ENCODE assay signal across 1 cellular context in the genomic region with DNA sequence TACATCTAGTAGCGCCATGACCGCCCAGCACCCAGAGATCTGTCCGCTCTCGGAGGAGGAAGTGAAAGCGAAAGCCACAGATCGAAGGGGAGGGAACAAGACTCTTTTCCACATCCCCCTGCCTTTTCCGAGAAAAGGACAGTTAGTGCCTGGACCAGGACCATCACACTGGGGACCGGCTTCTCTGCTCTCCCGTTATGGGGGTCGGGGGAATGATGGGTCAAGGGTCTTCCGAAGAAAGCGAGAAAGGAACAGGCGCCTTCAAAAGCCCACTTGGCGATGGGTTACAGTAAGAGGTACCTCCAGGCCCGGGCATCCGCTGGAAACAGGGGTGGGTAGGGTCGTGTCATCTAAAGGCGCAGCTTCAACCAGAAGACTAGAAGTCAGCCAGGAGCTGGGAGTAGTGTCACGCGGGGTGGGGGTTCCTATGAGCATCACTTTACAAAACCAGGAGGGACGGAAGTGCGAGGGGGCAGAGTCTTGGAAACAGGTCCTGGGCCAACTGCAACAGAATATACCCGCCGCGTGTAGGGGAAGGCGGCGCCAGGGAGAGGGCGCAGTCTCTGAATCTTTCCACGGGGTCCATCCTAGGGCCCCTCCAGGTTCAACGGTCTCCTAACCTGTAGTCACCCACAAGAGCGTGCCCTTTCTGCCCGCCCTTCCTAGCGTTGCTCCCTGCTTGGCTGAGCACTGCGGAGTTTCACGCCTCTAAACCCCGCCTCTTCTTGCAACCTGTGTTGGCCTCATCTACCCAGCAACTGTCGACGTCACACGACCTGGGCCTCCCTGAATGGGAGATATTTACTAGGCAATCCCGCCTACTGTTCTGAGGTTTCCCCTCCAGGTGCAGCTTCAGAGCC.
TF ChIP-seq lines count a peak whose summit lies in the region.

A gene (minus strand): TSS at position 69 of the 860 bp plus-strand sequence. CDS start 51 bp downstream, at position 18.

TF ChIP-seq in HCT116, 20 proteins besides CTCF, POLR2A, EP300 and RAD21 (continued from another document):
- TF ChIP-seq, protein P1, sequence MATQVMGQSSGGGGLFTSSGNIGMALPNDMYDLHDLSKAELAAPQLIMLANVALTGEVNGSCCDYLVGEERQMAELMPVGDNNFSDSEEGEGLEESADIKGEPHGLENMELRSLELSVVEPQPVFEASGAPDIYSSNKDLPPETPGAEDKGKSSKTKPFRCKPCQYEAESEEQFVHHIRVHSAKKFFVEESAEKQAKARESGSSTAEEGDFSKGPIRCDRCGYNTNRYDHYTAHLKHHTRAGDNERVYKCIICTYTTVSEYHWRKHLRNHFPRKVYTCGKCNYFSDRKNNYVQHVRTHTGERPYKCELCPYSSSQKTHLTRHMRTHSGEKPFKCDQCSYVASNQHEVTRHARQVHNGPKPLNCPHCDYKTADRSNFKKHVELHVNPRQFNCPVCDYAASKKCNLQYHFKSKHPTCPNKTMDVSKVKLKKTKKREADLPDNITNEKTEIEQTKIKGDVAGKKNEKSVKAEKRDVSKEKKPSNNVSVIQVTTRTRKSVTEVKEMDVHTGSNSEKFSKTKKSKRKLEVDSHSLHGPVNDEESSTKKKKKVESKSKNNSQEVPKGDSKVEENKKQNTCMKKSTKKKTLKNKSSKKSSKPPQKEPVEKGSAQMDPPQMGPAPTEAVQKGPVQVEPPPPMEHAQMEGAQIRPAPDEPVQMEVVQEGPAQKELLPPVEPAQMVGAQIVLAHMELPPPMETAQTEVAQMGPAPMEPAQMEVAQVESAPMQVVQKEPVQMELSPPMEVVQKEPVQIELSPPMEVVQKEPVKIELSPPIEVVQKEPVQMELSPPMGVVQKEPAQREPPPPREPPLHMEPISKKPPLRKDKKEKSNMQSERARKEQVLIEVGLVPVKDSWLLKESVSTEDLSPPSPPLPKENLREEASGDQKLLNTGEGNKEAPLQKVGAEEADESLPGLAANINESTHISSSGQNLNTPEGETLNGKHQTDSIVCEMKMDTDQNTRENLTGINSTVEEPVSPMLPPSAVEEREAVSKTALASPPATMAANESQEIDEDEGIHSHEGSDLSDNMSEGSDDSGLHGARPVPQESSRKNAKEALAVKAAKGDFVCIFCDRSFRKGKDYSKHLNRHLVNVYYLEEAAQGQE (IDR thresholded peaks at IDR 0.05; ENCODE audit: low read depth) = no peak
- TF ChIP-seq CBX3 (IDR thresholded peaks at IDR 0.05; ENCODE audit: low read depth) (no peak), ZNF274 (IDR thresholded peaks at IDR 0.05; ENCODE audit: low read depth, low read length) (no peak), SP1 (IDR thresholded peaks at IDR 0.05; ENCODE audit: low read depth) (0 out of 2 replicates have a peak, but pooled peaks have one; percentile 36), POLR2AphosphoS5 (IDR thresholded peaks at IDR 0.05; ENCODE audit: low read depth, low read length) (0 out of 2 replicates have a peak, but pooled peaks have one; percentile 23), TCF7L2 (IDR thresholded peaks at IDR 0.05; ENCODE audit: borderline replicate concordance, extremely low read depth, insufficient read depth, insufficient read length) (no peak), EGR1 (IDR thresholded peaks at IDR 0.05; ENCODE audit: low read depth) (no peak), FOSL1 (IDR thresholded peaks at IDR 0.05; ENCODE audit: low read depth) (no peak), SIN3A (IDR thresholded peaks at IDR 0.05; ENCODE audit: low read depth) (no peak), EZH2 (IDR thresholded peaks at IDR 0.05) (no peak)
- TF ChIP-seq, protein P2, sequence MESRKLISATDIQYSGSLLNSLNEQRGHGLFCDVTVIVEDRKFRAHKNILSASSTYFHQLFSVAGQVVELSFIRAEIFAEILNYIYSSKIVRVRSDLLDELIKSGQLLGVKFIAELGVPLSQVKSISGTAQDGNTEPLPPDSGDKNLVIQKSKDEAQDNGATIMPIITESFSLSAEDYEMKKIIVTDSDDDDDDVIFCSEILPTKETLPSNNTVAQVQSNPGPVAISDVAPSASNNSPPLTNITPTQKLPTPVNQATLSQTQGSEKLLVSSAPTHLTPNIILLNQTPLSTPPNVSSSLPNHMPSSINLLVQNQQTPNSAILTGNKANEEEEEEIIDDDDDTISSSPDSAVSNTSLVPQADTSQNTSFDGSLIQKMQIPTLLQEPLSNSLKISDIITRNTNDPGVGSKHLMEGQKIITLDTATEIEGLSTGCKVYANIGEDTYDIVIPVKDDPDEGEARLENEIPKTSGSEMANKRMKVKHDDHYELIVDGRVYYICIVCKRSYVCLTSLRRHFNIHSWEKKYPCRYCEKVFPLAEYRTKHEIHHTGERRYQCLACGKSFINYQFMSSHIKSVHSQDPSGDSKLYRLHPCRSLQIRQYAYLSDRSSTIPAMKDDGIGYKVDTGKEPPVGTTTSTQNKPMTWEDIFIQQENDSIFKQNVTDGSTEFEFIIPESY (IDR thresholded peaks at IDR 0.05; ENCODE audit: extremely low read depth, insufficient replicate concordance, low read length) = no peak
- TF ChIP-seq, protein P3, sequence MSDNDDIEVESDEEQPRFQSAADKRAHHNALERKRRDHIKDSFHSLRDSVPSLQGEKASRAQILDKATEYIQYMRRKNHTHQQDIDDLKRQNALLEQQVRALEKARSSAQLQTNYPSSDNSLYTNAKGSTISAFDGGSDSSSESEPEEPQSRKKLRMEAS (IDR thresholded peaks at IDR 0.05) = peak; percentile 62; the same call in 1 of the 2 replicates
